Comparison of ENCODE assay signal across 1 cellular context in genomic region chr6:43144879-43145278, GRCh38.
TF ChIP-seq lines count a peak whose summit lies in the region.

No MANE protein-coding gene starts in this region.

TF ChIP-seq in GM23338, 12 proteins besides CTCF, POLR2A, EP300 and RAD21 (continued from another document):
- TF ChIP-seq ZNF462 (CRISPR knock-in tag; IDR thresholded peaks at IDR 0.05) (no peak), ETS1 (IDR thresholded peaks at IDR 0.05) (no peak), STAT1 (IDR thresholded peaks at IDR 0.05; ENCODE audit: unreplicated experiment) (no peak), REST (IDR thresholded peaks at IDR 0.05; ENCODE audit: unreplicated experiment) (no peak), POLR2AphosphoS5 (IDR thresholded peaks at IDR 0.05; ENCODE audit: low read depth) (no peak), JUNB (IDR thresholded peaks at IDR 0.05; ENCODE audit: unreplicated experiment) (no peak), EZH2phosphoT487 (IDR thresholded peaks at IDR 0.05; ENCODE audit: unreplicated experiment) (no peak), NANOG (IDR thresholded peaks at IDR 0.05; ENCODE audit: borderline replicate concordance) (no peak), ZNF331 (CRISPR knock-in tag; IDR thresholded peaks at IDR 0.05; ENCODE audit: low read depth) (no peak)
TF ChIP-seq in GM23338: peak in this region for 0.
